Comparison of ENCODE assay signal across 20 cellular contexts in the genomic region with DNA sequence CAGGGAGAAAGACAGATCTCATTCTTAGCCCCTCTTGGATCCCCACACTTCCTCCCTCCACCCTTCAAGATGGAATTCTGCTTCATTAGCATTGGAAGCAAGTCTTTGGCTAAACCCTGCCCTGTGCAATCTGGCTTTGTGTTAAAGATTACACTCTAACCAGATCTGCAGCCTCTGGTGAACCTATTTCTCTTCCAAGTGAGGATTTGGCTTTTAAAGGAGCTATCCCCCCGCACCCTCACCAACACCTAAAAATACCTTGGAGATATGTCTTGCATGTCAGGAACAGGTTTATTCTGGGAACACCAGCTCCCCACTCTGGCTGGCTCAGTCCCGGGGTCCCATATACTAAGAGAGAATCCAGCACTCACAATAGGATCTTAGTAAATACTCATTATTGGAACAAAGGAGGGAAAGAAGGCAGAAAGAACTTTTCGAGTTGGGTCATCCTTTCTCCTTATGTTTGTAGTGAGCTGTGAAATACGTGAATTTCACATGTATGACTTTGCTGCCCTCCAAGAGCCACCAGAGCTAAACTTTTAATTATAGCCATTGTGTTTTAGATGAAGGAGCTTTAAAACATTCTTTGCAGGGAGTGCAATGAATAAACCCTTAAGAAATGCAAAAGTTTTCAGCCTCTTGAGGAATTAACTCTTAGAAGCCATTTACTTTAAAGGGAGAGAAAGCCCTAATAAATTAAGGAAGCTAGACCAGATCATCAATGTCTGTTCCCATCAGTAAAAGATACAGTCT. TPM values are rescaled to one million over a fixed set of nuclear protein-coding genes. Genes with fewer than 3 reads are reported as not detected.
"Had no signal": no experiment of that assay in that cellular context is flagged by ENCODE, and none has a peak within 500 bp of the region (broad histone marks: within the 10 kb centered on the region; RNA-seq: fewer than 3 reads in every experiment).

No MANE protein-coding gene starts in this region.

- H3K4me1 ChIP-seq: pancreas, stomach, testis, upper lobe of right lung had no signal

- H3K4me3 Mint-ChIP-seq: activated naive CD8-positive, alpha-beta T cell; naive thymus-derived CD4-positive, alpha-beta T cell; T-helper 2 cell treated with Interferon-gamma antibody and Interleukin-4, amounts not matched to agents 5 μg/mL and 100 μg/mL, for 36 hours had no signal

- H3K79me2 ChIP-seq: hepatocyte had no signal

- H3K4me2 ChIP-seq: hepatocyte had no signal

- H3K9me3 Mint-ChIP-seq: naive thymus-derived CD4-positive, alpha-beta T cell; T-helper 2 cell treated with Interferon-gamma antibody and Interleukin-4, amounts not matched to agents 5 μg/mL and 100 μg/mL, for 36 hours had no signal

- H3K36me3 ChIP-seq: brain microvascular endothelial cell, pancreas, stomach, upper lobe of right lung had no signal

- H3K36me3 Mint-ChIP-seq: activated naive CD8-positive, alpha-beta T cell had no signal

- H3K27ac Mint-ChIP-seq: activated naive CD8-positive, alpha-beta T cell; T-helper 2 cell treated with Interferon-gamma antibody and Interleukin-4, amounts not matched to agents 5 μg/mL and 100 μg/mL, for 36 hours had no signal

- H2AFZ ChIP-seq: hepatocyte had no signal

- H3K27me3 ChIP-seq: brain microvascular endothelial cell, hepatocyte, pancreas, testis, upper lobe of right lung had no signal

- ATAC-seq: activated CD4-positive, CD25-positive, alpha-beta regulatory T cell treated with anti-CD3 and anti-CD28 coated beads, Interleukin-2, amount 50 U/mL, for 24 hours; esophagus mucosa; left colon; mucosa of descending colon; naive thymus-derived CD4-positive, alpha-beta T cell; pancreas; upper lobe of right lung had no signal

- DNase-seq: activated CD4-positive, alpha-beta T cell treated with anti-CD3 and anti-CD28 coated beads, Interleukin-2, amount 50 U/mL, for 1 hour; activated CD8-positive, alpha-beta memory T cell treated with anti-CD3 and anti-CD28 coated beads for 24 hours; activated gamma-delta T cell treated with Interleukin-2 at 50 U/mL for 16 hours; brain microvascular endothelial cell; left colon; mammary epithelial cell; mucosa of descending colon; naive thymus-derived CD4-positive, alpha-beta T cell; pancreas; stimulated activated CD4-positive, alpha-beta T cell treated with anti-CD3 and anti-CD28 coated beads, Interleukin-1b, Interleukin-23, amount 100 ng/mL, for 48 hours; stomach; SW 1271; testis; upper lobe of right lung had no signal

- H3K27ac ChIP-seq: brain microvascular endothelial cell, hepatocyte, pancreas, stomach, testis, upper lobe of right lung had no signal

- H3K9me3 ChIP-seq: mucosa of descending colon, pancreas, stomach, testis, upper lobe of right lung had no signal

- H3K4me3 ChIP-seq: hepatocyte, mucosa of descending colon, pancreas, stomach, testis, upper lobe of right lung had no signal

RNA-seq across cellular contexts. Expression of a gene that starts 53.7 kb away (rescaled TPM):
- total RNA-seq: dermis microvascular lymphatic vessel endothelial cell, mammary epithelial cell had no signal
